13 cellular contexts compared by ENCODE assay signal in genomic region chr9:77729177-77729576, GRCh38.
"Had no signal": no experiment of that assay in that cellular context is flagged by ENCODE, and none has a peak within 500 bp of the region (broad histone marks: within the 10 kb centered on the region; RNA-seq: fewer than 3 reads in every experiment).

No MANE protein-coding gene starts in this region.

- H3K27ac Mint-ChIP-seq: activated naive CD8-positive, alpha-beta T cell treated with anti-CD3 and anti-CD28 coated beads, Interleukin-2, amount 10 ng/mL, durations not matched to agents 7 days and 5 days had no signal

- DNase-seq: activated naive CD8-positive, alpha-beta T cell treated with anti-CD3 and anti-CD28 coated beads, Interleukin-2, amount 10 ng/mL, durations not matched to agents 7 days and 5 days; aorta; foreskin keratinocyte; immature natural killer cell; left colon; naive thymus-derived CD4-positive, alpha-beta T cell; SIG-M5; stimulated activated CD4-positive, alpha-beta T cell treated with anti-CD3 and anti-CD28 coated beads, Interleukin-4, amount 100 ng/mL, for 4 hours; trophoblast cell had no signal

- H3K4me3 Mint-ChIP-seq: activated naive CD8-positive, alpha-beta T cell treated with anti-CD3 and anti-CD28 coated beads, Interleukin-2, amount 10 ng/mL, durations not matched to agents 7 days and 5 days; immature natural killer cell; naive thymus-derived CD4-positive, alpha-beta T cell had no signal

- H3K27me3 Mint-ChIP-seq: activated naive CD8-positive, alpha-beta T cell treated with anti-CD3 and anti-CD28 coated beads, Interleukin-2, amount 10 ng/mL, durations not matched to agents 7 days and 5 days; naive thymus-derived CD4-positive, alpha-beta T cell had no signal

- H3K9me3 ChIP-seq: neutrophil, right atrium auricular region had no signal

- H3K4me3 ChIP-seq: lung, right atrium auricular region, skin epidermis had no signal

- ATAC-seq: foreskin keratinocyte; naive thymus-derived CD4-positive, alpha-beta T cell had no signal

- H3K27me3 ChIP-seq: foreskin keratinocyte, neutrophil, right atrium auricular region had no signal

- H3K9me3 Mint-ChIP-seq: immature natural killer cell had no signal
